Comparison of ENCODE assay signal across 10 cellular contexts in genomic region chr1:166166400-166166699, GRCh38. TPM values are rescaled to one million over a fixed set of nuclear protein-coding genes. Genes with fewer than 3 reads are reported as not detected.
DNase-seq lines count a peak whose midpoint lies in the region; ATAC-seq and TF ChIP-seq lines count a peak whose summit lies in the region.
"Had no signal": no experiment of that assay in that cellular context is flagged by ENCODE, and none has a peak within 500 bp of the region (broad histone marks: within the 10 kb centered on the region; RNA-seq: fewer than 3 reads in every experiment).

No MANE protein-coding gene starts in this region.

- TF ChIP-seq POLR2A in transverse colon (IDR thresholded peaks at IDR 0.05): no peak

- no peak overlapping the region for H3K4me3 Mint-ChIP-seq in progenitor cell of endocrine pancreas (ENCODE audit: low read depth)

- H3K4me3 ChIP-seq in cardiac muscle cell: peak overlapping the region; percentile 90
- peak overlapping the region; percentile 64; the same call in 1 of the 2 replicates for H3K4me3 ChIP-seq in HUES48 (ENCODE audit: low read depth, low read length)
- H3K4me3 ChIP-seq in iPS-11a (ENCODE audit: low read depth, low read length): peak overlapping the region; percentile 46
- H3K4me3 ChIP-seq in transverse colon: peak overlapping the region; percentile 62 to 84 (median 68)

- H3K9me3 ChIP-seq in cardiac muscle cell (ENCODE audit: low read depth): no peaks in the 10 kb centered on the region
- no peaks in the 10 kb centered on the region for H3K9me3 ChIP-seq in HUES48 (ENCODE audit: control insufficient read depth, insufficient read depth, low read length)
- H3K9me3 ChIP-seq in transverse colon: no peaks in the 10 kb centered on the region

- ATAC-seq in left cardiac atrium: no peak

- 1% methylated on average over 24 of the region's 41 CpGs; no CpG with 5 or more reads in 1 of the 2 donors for WGBS in transverse colon (ENCODE audit: low coverage in 1 of 2), 2 donors

- H3K27me3 ChIP-seq in cardiac muscle cell (peaks cover 73% of the 10 kb centered on the region), HUES48 (ENCODE audit: control insufficient read depth, insufficient read depth, low read length) (peaks cover 55% of the 10 kb centered on the region), transverse colon (peaks cover 29% of the 10 kb centered on the region)

- intact Hi-C loops in left cardiac atrium (cut with DNase I) (loop anchor here in 1 of 2 donors (10.0 kb wide), 2 partner anchors 142 to 268 kb away; no protein-coding TSS in a partner anchor), transverse colon (cut with DNase I; ENCODE audit: low total_unique reads) (no loop called here)

- DNase-seq in cardiac muscle cell (ENCODE audit: low read depth in 1 of 2, low spot score in 1 of 2) (no peak), left cardiac atrium (no peak), transverse colon (no peak), progenitor cell of endocrine pancreas (ENCODE audit: low spot score, unreplicated experiment) (no peak), HuH-7.5 (ENCODE audit: low spot score) (no peak), putamen (ENCODE audit: low spot score) (no peak)

- no peak overlapping the region for H3K27ac ChIP-seq in cardiac muscle cell
- no peak overlapping the region for H3K27ac ChIP-seq in HUES48 (ENCODE audit: low read depth, low read length)
- H3K27ac ChIP-seq in transverse colon: peak overlapping the region; percentile 59 to 85 (median 74)

- no peak overlapping the region for H3K9ac ChIP-seq in HUES48 (ENCODE audit: low read depth, low read length)

- H3K4me1 Mint-ChIP-seq in progenitor cell of endocrine pancreas (ENCODE audit: low read depth): peaks cover 16% of the 10 kb centered on the region

- no peak overlapping the region for H3K27ac Mint-ChIP-seq in progenitor cell of endocrine pancreas
- H3K27ac Mint-ChIP-seq: CD4-positive, CD25-positive, alpha-beta regulatory T cell; dendritic cell treated with granulocyte-macrophage colony-stimulating factor and Interleukin-4, amounts not matched to agents 40 ng/mL and 50 ng/mL, for 4 days had no signal

- peaks cover 79% of the 10 kb centered on the region for H3K27me3 Mint-ChIP-seq in progenitor cell of endocrine pancreas

- H3K4me1 ChIP-seq in cardiac muscle cell (ENCODE audit: low read depth): peaks cover 6% of the 10 kb centered on the region
- peaks cover 31% of the 10 kb centered on the region for H3K4me1 ChIP-seq in HUES48 (ENCODE audit: control insufficient read depth, insufficient read depth, low read length)
- H3K4me1 ChIP-seq in transverse colon: peaks cover 11 to 31% (median 24%) of the 10 kb centered on the region in 4 donors

- in situ Hi-C loops in transverse colon (cut with MboI; ENCODE audit: low pct_ligation_motif_present in 1 of 4, low pct_unique_long_range_greater_than_20kb in 1 of 4, low sequenced_read_pairs in 3 of 4): loop anchor here in 1 of 4 donors (25.0 kb wide), 1 partner anchor 454 kb away; no protein-coding TSS in a partner anchor

- TF ChIP-seq CTCF in cardiac muscle cell (IDR thresholded peaks at IDR 0.05; ENCODE audit: low read depth, low read length): no peak
- TF ChIP-seq CTCF in transverse colon (IDR thresholded peaks at IDR 0.05): no peak
- no peak for TF ChIP-seq CTCF in progenitor cell of endocrine pancreas (IDR thresholded peaks at IDR 0.05; ENCODE audit: unreplicated experiment)

- TF ChIP-seq EP300 in transverse colon (IDR thresholded peaks at IDR 0.05; ENCODE audit: low read depth): no peak

- H3K36me3 ChIP-seq in cardiac muscle cell: no peaks in the 10 kb centered on the region
- H3K36me3 ChIP-seq in HUES48 (ENCODE audit: control insufficient read depth, insufficient read depth, low read length): no peaks in the 10 kb centered on the region
- H3K36me3 ChIP-seq in transverse colon: no peaks in the 10 kb centered on the region

- H3K9me3 Mint-ChIP-seq in progenitor cell of endocrine pancreas (ENCODE audit: low read depth): no peaks in the 10 kb centered on the region
- H3K9me3 Mint-ChIP-seq: dendritic cell treated with granulocyte-macrophage colony-stimulating factor and Interleukin-4, amounts not matched to agents 40 ng/mL and 50 ng/mL, for 4 days had no signal

- no peaks in the 10 kb centered on the region for H3K36me3 Mint-ChIP-seq in progenitor cell of endocrine pancreas (ENCODE audit: insufficient read depth)
- H3K36me3 Mint-ChIP-seq: CD4-positive, CD25-positive, alpha-beta regulatory T cell had no signal

RNA-seq across cellular contexts. Expression of gene FAM78B, which starts 0.5 kb away (rescaled TPM):
- total RNA-seq in cardiac muscle cell: 0.06 and 0.32 TPM in 2 replicates
- 0.57 TPM in 1 of 2 replicates, not detected in the other for polyA plus RNA-seq in cardiac muscle cell
- total RNA-seq in left cardiac atrium: 10 to 100 TPM in 1 of 2 donors, 1 to 10 TPM in 1; 6.0 to 11.9 TPM
- total RNA-seq in transverse colon: 1 to 10 TPM in 1 of 4 donors, under 1 TPM in 3; 0.40 to 5.2 (median 0.80) TPM
- 3.1 TPM in 2 replicates for total RNA-seq in progenitor cell of endocrine pancreas

Comparison
In these comparisons a context has a peak if more than half of its experiments do, and no peak if none do; other contexts are left out.
1. H3K27ac ChIP-seq: peak in transverse colon (4 of 4); none in cardiac muscle cell (single experiment) and HUES48 (single experiment).
2. Peak in every context shown above with its lines, with median percentiles within 50 percentile points of each other: H3K4me3 ChIP-seq.